In genomic region chr19:5972355-5972731, GRCh38 we compare ENCODE assay signal across 23 cellular contexts. TPM values are rescaled to one million over a fixed set of nuclear protein-coding genes. Genes with fewer than 3 reads are reported as not detected.
DNase-seq lines count a peak whose midpoint lies in the region; ATAC-seq and TF ChIP-seq lines count a peak whose summit lies in the region.
"Had no signal": no experiment of that assay in that cellular context is flagged by ENCODE, and none has a peak within 500 bp of the region (broad histone marks: within the 10 kb centered on the region; RNA-seq: fewer than 3 reads in every experiment).

No MANE protein-coding gene starts in this region.

- no peaks in the 10 kb centered on the region for H3K36me3 Mint-ChIP-seq in natural killer cell
- peaks cover 7% of the 10 kb centered on the region for H3K36me3 Mint-ChIP-seq in natural killer cell treated with Interleukin-12 subunit alpha and Interleukin-12 subunit beta and Interleukin-15 and Interleukin-18, amount 100 ng/mL, for 72 hours
- H3K36me3 Mint-ChIP-seq in T-cell, result peaks cover 24% of the 10 kb centered on the region
- H3K36me3 Mint-ChIP-seq in memory B cell, result peaks cover 12% of the 10 kb centered on the region

- CTCF ChIA-PET in T-cell (lab: Charles Lee), result interaction anchor here in 1 of 2 donors (0.5 kb wide), 1 partner anchor 16 kb away, joined by 4 read pairs; no protein-coding TSS in a partner anchor

- no peaks in the 10 kb centered on the region for H3K9me3 Mint-ChIP-seq in natural killer cell
- H3K9me3 Mint-ChIP-seq in natural killer cell treated with Interleukin-12 subunit alpha and Interleukin-12 subunit beta and Interleukin-15 and Interleukin-18, amount 100 ng/mL, for 72 hours, result no peaks in the 10 kb centered on the region
- H3K9me3 Mint-ChIP-seq in T-cell, result no peaks in the 10 kb centered on the region
- no peaks in the 10 kb centered on the region for H3K9me3 Mint-ChIP-seq in memory B cell
- no peaks in the 10 kb centered on the region for H3K9me3 Mint-ChIP-seq in stimulated activated naive CD8-positive, alpha-beta T cell treated with anti-CD3 and anti-CD28 coated beads, Interleukin-15, amount 100 ng/mL, for 72 hours

- DNase-seq in natural killer cell, result no peak
- DNase-seq in natural killer cell treated with Interleukin-12 subunit alpha and Interleukin-12 subunit beta and Interleukin-15 and Interleukin-18, amount 100 ng/mL, for 72 hours (ENCODE audit: low spot score), result no peak
- no peak for DNase-seq in T-cell
- DNase-seq in memory B cell (ENCODE audit: low spot score in 2 of 2), result no peak
- no peak for DNase-seq in stimulated activated naive CD8-positive, alpha-beta T cell treated with anti-CD3 and anti-CD28 coated beads, Interleukin-15, amount 100 ng/mL, for 72 hours
- no peak for DNase-seq in NCI-H2196 treated with DMSO at 0.1 percent for 48 hours (lab: John Stamatoyannopoulos, UW; ENCODE audit: unreplicated experiment)
- DNase-seq: activated gamma-delta T cell; aorta; DMS79; effector memory CD4-positive, alpha-beta T cell; gastrocnemius medialis; H7; NCI-H1092 treated with DMSO at 0.1 percent for 48 hours; NCI-H2081 treated with DMSO at 0.1 percent for 48 hours; NCI-H510A treated with DMSO at 0.1 percent for 48 hours; stimulated activated CD4-positive, alpha-beta T cell treated with anti-CD3 and anti-CD28 coated beads, Interleukin-2, amount 100 ng/mL, for 24 hours; stomach; T-helper 9 cell; upper lobe of left lung had no signal

- H3K4me1 Mint-ChIP-seq in natural killer cell (peaks cover 61 to 79% of the 10 kb centered on the region in 2 donors), T-cell (peaks cover 83 to 91% (median 89%) of the 10 kb centered on the region in 3 donors), memory B cell (peaks cover 55% of the 10 kb centered on the region)
- peaks cover 61 to 64% of the 10 kb centered on the region in 2 donors for H3K4me1 Mint-ChIP-seq in natural killer cell treated with Interleukin-12 subunit alpha and Interleukin-12 subunit beta and Interleukin-15 and Interleukin-18, amount 100 ng/mL, for 72 hours (ENCODE audit: low read depth in 2 of 2)
- H3K4me1 Mint-ChIP-seq in stimulated activated naive CD8-positive, alpha-beta T cell treated with anti-CD3 and anti-CD28 coated beads, Interleukin-15, amount 100 ng/mL, for 72 hours, result peaks cover 94% of the 10 kb centered on the region

- no peak overlapping the region for H3K4me3 Mint-ChIP-seq in natural killer cell
- no peak overlapping the region for H3K4me3 Mint-ChIP-seq in natural killer cell treated with Interleukin-12 subunit alpha and Interleukin-12 subunit beta and Interleukin-15 and Interleukin-18, amount 100 ng/mL, for 72 hours
- peak overlapping the region in 1 of 3 donors; percentile 23 for H3K4me3 Mint-ChIP-seq in T-cell
- H3K4me3 Mint-ChIP-seq in memory B cell, result no peak overlapping the region
- H3K4me3 Mint-ChIP-seq in stimulated activated naive CD8-positive, alpha-beta T cell treated with anti-CD3 and anti-CD28 coated beads, Interleukin-15, amount 100 ng/mL, for 72 hours, result no peak overlapping the region

- TF ChIP-seq CTCF in natural killer cell (IDR thresholded peaks at IDR 0.05), result no peak

- intact Hi-C loops in natural killer cell (cut with micrococcal nuclease), result no loop called here

- ATAC-seq in natural killer cell (no peak), T-cell (replicated peaks in 1 of 4) (no peak), memory B cell (ENCODE audit: low read depth) (no peak), GM18858 (IDR thresholded peaks at IDR 0.05; ENCODE audit: unreplicated experiment) (no peak), GM21390 (IDR thresholded peaks at IDR 0.05; ENCODE audit: unreplicated experiment) (no peak)
- ATAC-seq in natural killer cell treated with Interleukin-12 subunit alpha and Interleukin-12 subunit beta and Interleukin-15 and Interleukin-18, amount 100 ng/mL, for 72 hours, result no peak
- ATAC-seq in stimulated activated naive CD8-positive, alpha-beta T cell treated with anti-CD3 and anti-CD28 coated beads, Interleukin-15, amount 100 ng/mL, for 72 hours, result no peak
- ATAC-seq: activated CD4-positive, CD25-positive, alpha-beta regulatory T cell treated with anti-CD3 and anti-CD28 coated beads, Interleukin-2, amount 50 U/mL, for 24 hours; esophagus mucosa; gastrocnemius medialis had no signal

- peak overlapping the region; percentile 70 to 75 for H3K27ac Mint-ChIP-seq in natural killer cell
- peak overlapping the region in 1 of 2 donors; percentile 58 for H3K27ac Mint-ChIP-seq in natural killer cell treated with Interleukin-12 subunit alpha and Interleukin-12 subunit beta and Interleukin-15 and Interleukin-18, amount 100 ng/mL, for 72 hours
- peak overlapping the region; percentile 43 to 75 for H3K27ac Mint-ChIP-seq in T-cell
- peak overlapping the region; percentile 15 for H3K27ac Mint-ChIP-seq in memory B cell
- H3K27ac Mint-ChIP-seq in stimulated activated naive CD8-positive, alpha-beta T cell treated with anti-CD3 and anti-CD28 coated beads, Interleukin-15, amount 100 ng/mL, for 72 hours, result peak overlapping the region; percentile 45 to 65

- POLR2A ChIA-PET in T-cell (lab: Charles Lee), result no interaction called here

- no peaks in the 10 kb centered on the region for H3K27me3 Mint-ChIP-seq in natural killer cell (ENCODE audit: low read depth in 2 of 2)
- H3K27me3 Mint-ChIP-seq in natural killer cell treated with Interleukin-12 subunit alpha and Interleukin-12 subunit beta and Interleukin-15 and Interleukin-18, amount 100 ng/mL, for 72 hours, result no peaks in the 10 kb centered on the region
- H3K27me3 Mint-ChIP-seq in T-cell, result no peaks in the 10 kb centered on the region
- H3K27me3 Mint-ChIP-seq in memory B cell, result no peaks in the 10 kb centered on the region
- H3K27me3 Mint-ChIP-seq in stimulated activated naive CD8-positive, alpha-beta T cell treated with anti-CD3 and anti-CD28 coated beads, Interleukin-15, amount 100 ng/mL, for 72 hours, result no peaks in the 10 kb centered on the region

RNA-seq across cellular contexts. Expression of gene RANBP3, which starts 5.6 kb away (rescaled TPM):
- 10 to 100 TPM; 73.9 to 95.2 (median 89.7) TPM for total RNA-seq in natural killer cell
- total RNA-seq in natural killer cell treated with Interleukin-12 subunit alpha and Interleukin-12 subunit beta and Interleukin-15 and Interleukin-18, amount 100 ng/mL, for 72 hours, result 100 to 1,000 TPM in 1 of 2 donors, 10 to 100 TPM in 1; 96.5 to 119 TPM
- 100 to 1,000 TPM in 2 of 5 donors, 10 to 100 TPM in 3; 90.2 to 101 (median 98.3) TPM for total RNA-seq in T-cell

RNA-seq across cellular contexts. Expression of gene CAPS, which starts 58.3 kb away (rescaled TPM):
- total RNA-seq in natural killer cell, result 10 to 100 TPM; 34.0 to 41.6 (median 38.3) TPM
- 1 to 10 TPM; 7.6 to 8.6 TPM for total RNA-seq in natural killer cell treated with Interleukin-12 subunit alpha and Interleukin-12 subunit beta and Interleukin-15 and Interleukin-18, amount 100 ng/mL, for 72 hours
- 10 to 100 TPM; 43.3 to 74.8 (median 69.8) TPM for total RNA-seq in T-cell
